ENCODE assay signal across 8 cellular contexts in genomic region chr12:57519758-57520007, GRCh38. TPM values are rescaled to one million over a fixed set of nuclear protein-coding genes. Genes with fewer than 3 reads are reported as not detected.
A peak's percentile ranks its signal among the peaks of the same experiment; 100 is the strongest.
DNase-seq lines count a peak whose midpoint lies in the region; ATAC-seq and TF ChIP-seq lines count a peak whose summit lies in the region.

No MANE protein-coding gene starts in this region.

- H3K27me3 ChIP-seq in fibroblast of lung (ENCODE audit: control insufficient read depth, insufficient read depth, low read length): no peaks in the 10 kb centered on the region
- H3K27me3 ChIP-seq in gastrocnemius medialis: no peaks in the 10 kb centered on the region

- peaks cover 53% of the 10 kb centered on the region for H3K79me2 ChIP-seq in fibroblast of lung (ENCODE audit: control insufficient read depth, insufficient read depth, low read length)

- no peak for TF ChIP-seq POLR2A in gastrocnemius medialis (IDR thresholded peaks at IDR 0.05)

- peaks cover 34% of the 10 kb centered on the region for H3K4me1 ChIP-seq in fibroblast of lung (ENCODE audit: control insufficient read depth, extremely low read depth, insufficient read depth, low read length)
- peaks cover 53 to 58% of the 10 kb centered on the region in 2 donors for H3K4me1 ChIP-seq in gastrocnemius medialis

- in situ Hi-C loops in gastrocnemius medialis (cut with MboI; ENCODE audit: low sequenced_read_pairs in 4 of 4): loop anchor here in 1 of 4 donors (25.0 kb wide), 1 partner anchor 882 kb away; the partner anchor contains the start of genes ATP5F1B and BAZ2A

- H3K4me3 ChIP-seq in WI38 (ENCODE audit: low read depth, low read length) (peak overlapping the region; percentile 99), fibroblast of lung (replicated peaks in 1 of 4; ENCODE audit: control extremely low read depth in 1 of 4, insufficient read depth in 1 of 4, low read depth in 3 of 4, low read length in 4 of 4) (peak overlapping the region; percentile 73 to 99 (median 84)), gastrocnemius medialis (peak overlapping the region; percentile 79 to 87 (median 82))

- H4K20me1 ChIP-seq in fibroblast of lung (ENCODE audit: control insufficient read depth, extremely low read depth, insufficient read depth, low read length): peaks cover 3% of the 10 kb centered on the region

- H3K36me3 ChIP-seq in fibroblast of lung (ENCODE audit: control insufficient read depth, insufficient read depth, low read length) (peaks cover 24% of the 10 kb centered on the region), gastrocnemius medialis (peaks cover 6 to 33% of the 10 kb centered on the region in 2 donors)

- H3K27ac ChIP-seq in fibroblast of lung (ENCODE audit: insufficient read depth, low read length): peak overlapping the region; percentile 97
- peak overlapping the region; percentile 93 to 98 (median 96) for H3K27ac ChIP-seq in gastrocnemius medialis

- H2AFZ ChIP-seq in fibroblast of lung (ENCODE audit: low read length): no peak overlapping the region

- H3K4me2 ChIP-seq in fibroblast of lung (ENCODE audit: extremely low read depth, insufficient read depth, low read length): peak overlapping the region; percentile 99

- DNase-seq in DMS53 treated with DMSO at 0.1 percent for 48 hours (lab: John Stamatoyannopoulos, UW; ENCODE audit: unreplicated experiment) (peak; percentile 41), DMS53 (lab: John Stamatoyannopoulos, UW) (no peak), fibroblast of lung (ENCODE audit: low read depth in 2 of 2) (no peak), gastrocnemius medialis (no peak), glomerular visceral epithelial cell (ENCODE audit: extremely low spot score) (no peak), retina (no peak)

- ATAC-seq in gastrocnemius medialis (no peak), GM18519 (IDR thresholded peaks at IDR 0.05; ENCODE audit: low FRiP score, unreplicated experiment) (no peak)

- intact Hi-C loops in gastrocnemius medialis (cut with DNase I; ENCODE audit: low total_unique reads): loop anchor here (1.0 to 10.0 kb wide), 10 partner anchors 31 to 885 kb away; partner anchors contain the start of genes ATP23, BAZ2A, CDK4 and CTDSP2

- no peak for TF ChIP-seq CTCF in WI38 (IDR thresholded peaks at IDR 0.05; ENCODE audit: low read depth, low read length)
- no peak for TF ChIP-seq CTCF in fibroblast of lung (conservative IDR thresholded peaks at IDR 0.05 in 1 of 2, IDR thresholded peaks at IDR 0.05 in 1 of 2; ENCODE audit: low read depth in 1 of 2, low read length in 2 of 2)
- no peak for TF ChIP-seq CTCF in gastrocnemius medialis (IDR thresholded peaks at IDR 0.05 in 4 of 5, conservative IDR thresholded peaks at IDR 0.05 in 1 of 5)

- H3K9me3 ChIP-seq in fibroblast of lung (ENCODE audit: control insufficient read depth, insufficient read depth, low read depth, low read length) (no peaks in the 10 kb centered on the region), gastrocnemius medialis (no peaks in the 10 kb centered on the region)

- peak overlapping the region; percentile 94 for H3K9ac ChIP-seq in fibroblast of lung (ENCODE audit: insufficient read depth, low read length)

RNA-seq across cellular contexts. Expression of gene DDIT3, which starts 0.6 kb away (rescaled TPM):
- total RNA-seq in fibroblast of lung (249 and 265 TPM in 2 replicates), gastrocnemius medialis (10 to 100 TPM; 11.8 to 46.4 (median 17.1) TPM)
- 32.5 and 57.8 TPM in 2 replicates for polyA plus RNA-seq in fibroblast of lung
- polyA plus RNA-seq in fibroblast of lung (2012): 28.2 and 52.6 TPM in 2 replicates
- polyA minus RNA-seq in fibroblast of lung (ENCODE audit: low replicate concordance): 7.6 and 13.9 TPM in 2 replicates

RNA-seq across cellular contexts. Expression of gene MBD6, which starts 2.9 kb away (rescaled TPM):
- total RNA-seq in fibroblast of lung (5.1 and 7.1 TPM in 2 replicates), gastrocnemius medialis (10 to 100 TPM in 3 of 4 donors, 1 to 10 TPM in 1; 5.5 to 20.3 (median 12.9) TPM)
- 3.0 and 3.1 TPM in 2 replicates for polyA plus RNA-seq in fibroblast of lung
- polyA plus RNA-seq in fibroblast of lung (2012): 19.3 and 19.4 TPM in 2 replicates
- 16.7 and 22.9 TPM in 2 replicates for polyA minus RNA-seq in fibroblast of lung (ENCODE audit: low replicate concordance)

RNA-seq across cellular contexts. Expression of gene DCTN2, which starts 27.3 kb away (rescaled TPM):
- total RNA-seq in fibroblast of lung (101 and 108 TPM in 2 replicates), gastrocnemius medialis (100 to 1,000 TPM; 147 to 265 (median 177) TPM)
- 211 and 229 TPM in 2 replicates for polyA plus RNA-seq in fibroblast of lung
- polyA plus RNA-seq in fibroblast of lung (2012): 160 and 172 TPM in 2 replicates
- polyA minus RNA-seq in fibroblast of lung (ENCODE audit: low replicate concordance): 97.2 and 166 TPM in 2 replicates

RNA-seq across cellular contexts. Expression of gene KIF5A, which starts 30.2 kb away (rescaled TPM):
- total RNA-seq in fibroblast of lung (0.51 and 1.3 TPM in 2 replicates), gastrocnemius medialis (under 1 TPM in 2 of 4 donors, not detected in 2; 0.09 to 0.36 TPM)
- 0.53 and 0.89 TPM in 2 replicates for polyA plus RNA-seq in fibroblast of lung
- 0.37 and 0.76 TPM in 2 replicates for polyA plus RNA-seq in fibroblast of lung (2012)
- 0.19 and 3.7 TPM in 2 replicates for polyA minus RNA-seq in fibroblast of lung (ENCODE audit: low replicate concordance)

RNA-seq across cellular contexts. Expression of gene MARS1, which starts 31.8 kb away (rescaled TPM):
- total RNA-seq in fibroblast of lung (223 and 352 TPM in 2 replicates), gastrocnemius medialis (10 to 100 TPM; 37.7 to 81.1 (median 42.0) TPM)
- polyA plus RNA-seq in fibroblast of lung: 89.9 and 103 TPM in 2 replicates
- polyA plus RNA-seq in fibroblast of lung (2012): 127 and 147 TPM in 2 replicates
- 393 and 409 TPM in 2 replicates for polyA minus RNA-seq in fibroblast of lung (ENCODE audit: low replicate concordance)
